8 cellular contexts compared by ENCODE assay signal in genomic region chr19:4328243-4328990, GRCh38.
DNase-seq lines count a peak whose midpoint lies in the region; ATAC-seq and TF ChIP-seq lines count a peak whose summit lies in the region.

No MANE protein-coding gene starts in this region.

- CTCF ChIA-PET in GM10248 (lab: Yijun Ruan, JAX) = interaction anchor here (1.0 to 1.2 kb wide), 2 partner anchors 15 to 24 kb away, joined by 7 to 9 read pairs; partner anchors contain the start of gene MPND

- POLR2A ChIA-PET in GM10248 (lab: Yijun Ruan, JAX) = interaction anchor here (0.5 to 1.2 kb wide), 4 partner anchors 14 to 825 kb away, joined by 4 to 7 read pairs (median 6); partner anchors contain the start of gene MPND

- peak; percentile 98 for DNase-seq in GM10248 (ENCODE audit: extremely low spot score)
- peak; percentile 97 for DNase-seq in NCI-H2107 treated with DMSO at 0.1 percent for 48 hours (lab: John Stamatoyannopoulos, UW; ENCODE audit: unreplicated experiment)
- peak; percentile 91 to 92 for DNase-seq in activated CD4-positive, alpha-beta T cell treated with anti-CD3 and anti-CD28 coated beads, Interleukin-2, amount 50 U/mL, for 48 hours
- DNase-seq in ecto neural progenitor cell (ENCODE audit: low spot score) = peak; percentile 99
- DNase-seq in medulla oblongata (ENCODE audit: extremely low spot score) = peak; percentile 92
- DNase-seq in stimulated activated CD4-positive, alpha-beta T cell treated with anti-CD3 and anti-CD28 coated beads, TNF-alpha, amount 100 ng/mL, for 24 hours (ENCODE audit: low read depth in 3 of 3) = peak; percentile 86 to 99 (median 98)
- no peak for DNase-seq in HK-2 (ENCODE audit: unreplicated experiment)

- TF ChIP-seq CTCF in GM10248 (IDR thresholded peaks at IDR 0.05; ENCODE audit: control extremely low read depth, extremely low read depth, low read depth, missing control alignments) = no peak

- peak; percentile 66 for ATAC-seq in HG02571 (IDR thresholded peaks at IDR 0.05; ENCODE audit: unreplicated experiment)
